Comparison of ENCODE assay signal across 1 cellular context in the genomic region with DNA sequence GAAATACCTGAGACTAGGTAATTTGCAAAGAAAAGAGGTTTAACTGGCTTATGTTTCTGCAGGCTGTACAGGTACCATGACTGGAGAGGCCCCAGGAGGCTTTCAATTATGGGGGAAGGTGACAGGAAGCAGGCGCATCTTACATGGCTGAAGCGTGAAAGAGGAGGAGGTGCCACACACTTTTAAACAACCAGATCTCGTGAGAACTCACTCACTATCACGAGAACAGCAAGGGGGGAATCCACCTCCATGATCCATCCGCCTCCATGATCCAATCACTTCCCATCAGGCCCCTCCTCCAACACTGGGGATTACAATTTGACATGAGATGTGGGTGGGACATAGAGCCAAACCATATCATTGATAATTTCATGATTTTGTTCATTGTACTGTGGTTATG.
TF ChIP-seq lines count a peak whose summit lies in the region.

No MANE protein-coding gene starts in this region.

TF ChIP-seq in GM23338, 12 proteins besides CTCF, POLR2A, EP300 and RAD21 (continued from another document):
- TF ChIP-seq, protein P1, sequence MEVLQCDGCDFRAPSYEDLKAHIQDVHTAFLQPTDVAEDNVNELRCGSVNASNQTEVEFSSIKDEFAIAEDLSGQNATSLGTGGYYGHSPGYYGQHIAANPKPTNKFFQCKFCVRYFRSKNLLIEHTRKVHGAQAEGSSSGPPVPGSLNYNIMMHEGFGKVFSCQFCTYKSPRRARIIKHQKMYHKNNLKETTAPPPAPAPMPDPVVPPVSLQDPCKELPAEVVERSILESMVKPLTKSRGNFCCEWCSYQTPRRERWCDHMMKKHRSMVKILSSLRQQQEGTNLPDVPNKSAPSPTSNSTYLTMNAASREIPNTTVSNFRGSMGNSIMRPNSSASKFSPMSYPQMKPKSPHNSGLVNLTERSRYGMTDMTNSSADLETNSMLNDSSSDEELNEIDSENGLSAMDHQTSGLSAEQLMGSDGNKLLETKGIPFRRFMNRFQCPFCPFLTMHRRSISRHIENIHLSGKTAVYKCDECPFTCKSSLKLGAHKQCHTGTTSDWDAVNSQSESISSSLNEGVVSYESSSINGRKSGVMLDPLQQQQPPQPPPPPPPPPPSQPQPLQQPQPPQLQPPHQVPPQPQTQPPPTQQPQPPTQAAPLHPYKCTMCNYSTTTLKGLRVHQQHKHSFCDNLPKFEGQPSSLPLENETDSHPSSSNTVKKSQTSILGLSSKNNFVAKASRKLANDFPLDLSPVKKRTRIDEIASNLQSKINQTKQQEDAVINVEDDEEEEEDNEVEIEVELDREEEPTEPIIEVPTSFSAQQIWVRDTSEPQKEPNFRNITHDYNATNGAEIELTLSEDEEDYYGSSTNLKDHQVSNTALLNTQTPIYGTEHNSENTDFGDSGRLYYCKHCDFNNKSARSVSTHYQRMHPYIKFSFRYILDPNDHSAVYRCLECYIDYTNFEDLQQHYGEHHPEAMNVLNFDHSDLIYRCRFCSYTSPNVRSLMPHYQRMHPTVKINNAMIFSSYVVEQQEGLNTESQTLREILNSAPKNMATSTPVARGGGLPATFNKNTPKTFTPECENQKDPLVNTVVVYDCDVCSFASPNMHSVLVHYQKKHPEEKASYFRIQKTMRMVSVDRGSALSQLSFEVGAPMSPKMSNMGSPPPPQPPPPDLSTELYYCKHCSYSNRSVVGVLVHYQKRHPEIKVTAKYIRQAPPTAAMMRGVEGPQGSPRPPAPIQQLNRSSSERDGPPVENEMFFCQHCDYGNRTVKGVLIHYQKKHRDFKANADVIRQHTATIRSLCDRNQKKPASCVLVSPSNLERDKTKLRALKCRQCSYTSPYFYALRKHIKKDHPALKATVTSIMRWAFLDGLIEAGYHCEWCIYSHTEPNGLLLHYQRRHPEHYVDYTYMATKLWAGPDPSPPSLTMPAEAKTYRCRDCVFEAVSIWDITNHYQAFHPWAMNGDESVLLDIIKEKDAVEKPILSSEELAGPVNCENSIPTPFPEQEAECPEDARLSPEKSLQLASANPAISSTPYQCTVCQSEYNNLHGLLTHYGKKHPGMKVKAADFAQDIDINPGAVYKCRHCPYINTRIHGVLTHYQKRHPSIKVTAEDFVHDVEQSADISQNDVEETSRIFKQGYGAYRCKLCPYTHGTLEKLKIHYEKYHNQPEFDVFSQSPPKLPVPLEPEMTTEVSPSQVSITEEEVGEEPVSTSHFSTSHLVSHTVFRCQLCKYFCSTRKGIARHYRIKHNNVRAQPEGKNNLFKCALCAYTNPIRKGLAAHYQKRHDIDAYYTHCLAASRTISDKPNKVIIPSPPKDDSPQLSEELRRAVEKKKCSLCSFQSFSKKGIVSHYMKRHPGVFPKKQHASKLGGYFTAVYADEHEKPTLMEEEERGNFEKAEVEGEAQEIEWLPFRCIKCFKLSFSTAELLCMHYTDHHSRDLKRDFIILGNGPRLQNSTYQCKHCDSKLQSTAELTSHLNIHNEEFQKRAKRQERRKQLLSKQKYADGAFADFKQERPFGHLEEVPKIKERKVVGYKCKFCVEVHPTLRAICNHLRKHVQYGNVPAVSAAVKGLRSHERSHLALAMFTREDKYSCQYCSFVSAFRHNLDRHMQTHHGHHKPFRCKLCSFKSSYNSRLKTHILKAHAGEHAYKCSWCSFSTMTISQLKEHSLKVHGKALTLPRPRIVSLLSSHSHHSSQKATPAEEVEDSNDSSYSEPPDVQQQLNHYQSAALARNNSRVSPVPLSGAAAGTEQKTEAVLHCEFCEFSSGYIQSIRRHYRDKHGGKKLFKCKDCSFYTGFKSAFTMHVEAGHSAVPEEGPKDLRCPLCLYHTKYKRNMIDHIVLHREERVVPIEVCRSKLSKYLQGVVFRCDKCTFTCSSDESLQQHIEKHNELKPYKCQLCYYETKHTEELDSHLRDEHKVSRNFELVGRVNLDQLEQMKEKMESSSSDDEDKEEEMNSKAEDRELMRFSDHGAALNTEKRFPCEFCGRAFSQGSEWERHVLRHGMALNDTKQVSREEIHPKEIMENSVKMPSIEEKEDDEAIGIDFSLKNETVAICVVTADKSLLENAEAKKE (CRISPR knock-in tag; IDR thresholded peaks at IDR 0.05), result no peak
- TF ChIP-seq POLR2AphosphoS5 (IDR thresholded peaks at IDR 0.05; ENCODE audit: low read depth), result no peak
- TF ChIP-seq, protein P2, sequence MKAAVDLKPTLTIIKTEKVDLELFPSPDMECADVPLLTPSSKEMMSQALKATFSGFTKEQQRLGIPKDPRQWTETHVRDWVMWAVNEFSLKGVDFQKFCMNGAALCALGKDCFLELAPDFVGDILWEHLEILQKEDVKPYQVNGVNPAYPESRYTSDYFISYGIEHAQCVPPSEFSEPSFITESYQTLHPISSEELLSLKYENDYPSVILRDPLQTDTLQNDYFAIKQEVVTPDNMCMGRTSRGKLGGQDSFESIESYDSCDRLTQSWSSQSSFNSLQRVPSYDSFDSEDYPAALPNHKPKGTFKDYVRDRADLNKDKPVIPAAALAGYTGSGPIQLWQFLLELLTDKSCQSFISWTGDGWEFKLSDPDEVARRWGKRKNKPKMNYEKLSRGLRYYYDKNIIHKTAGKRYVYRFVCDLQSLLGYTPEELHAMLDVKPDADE (IDR thresholded peaks at IDR 0.05), result no peak
- TF ChIP-seq, protein P3, sequence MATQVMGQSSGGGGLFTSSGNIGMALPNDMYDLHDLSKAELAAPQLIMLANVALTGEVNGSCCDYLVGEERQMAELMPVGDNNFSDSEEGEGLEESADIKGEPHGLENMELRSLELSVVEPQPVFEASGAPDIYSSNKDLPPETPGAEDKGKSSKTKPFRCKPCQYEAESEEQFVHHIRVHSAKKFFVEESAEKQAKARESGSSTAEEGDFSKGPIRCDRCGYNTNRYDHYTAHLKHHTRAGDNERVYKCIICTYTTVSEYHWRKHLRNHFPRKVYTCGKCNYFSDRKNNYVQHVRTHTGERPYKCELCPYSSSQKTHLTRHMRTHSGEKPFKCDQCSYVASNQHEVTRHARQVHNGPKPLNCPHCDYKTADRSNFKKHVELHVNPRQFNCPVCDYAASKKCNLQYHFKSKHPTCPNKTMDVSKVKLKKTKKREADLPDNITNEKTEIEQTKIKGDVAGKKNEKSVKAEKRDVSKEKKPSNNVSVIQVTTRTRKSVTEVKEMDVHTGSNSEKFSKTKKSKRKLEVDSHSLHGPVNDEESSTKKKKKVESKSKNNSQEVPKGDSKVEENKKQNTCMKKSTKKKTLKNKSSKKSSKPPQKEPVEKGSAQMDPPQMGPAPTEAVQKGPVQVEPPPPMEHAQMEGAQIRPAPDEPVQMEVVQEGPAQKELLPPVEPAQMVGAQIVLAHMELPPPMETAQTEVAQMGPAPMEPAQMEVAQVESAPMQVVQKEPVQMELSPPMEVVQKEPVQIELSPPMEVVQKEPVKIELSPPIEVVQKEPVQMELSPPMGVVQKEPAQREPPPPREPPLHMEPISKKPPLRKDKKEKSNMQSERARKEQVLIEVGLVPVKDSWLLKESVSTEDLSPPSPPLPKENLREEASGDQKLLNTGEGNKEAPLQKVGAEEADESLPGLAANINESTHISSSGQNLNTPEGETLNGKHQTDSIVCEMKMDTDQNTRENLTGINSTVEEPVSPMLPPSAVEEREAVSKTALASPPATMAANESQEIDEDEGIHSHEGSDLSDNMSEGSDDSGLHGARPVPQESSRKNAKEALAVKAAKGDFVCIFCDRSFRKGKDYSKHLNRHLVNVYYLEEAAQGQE (IDR thresholded peaks at IDR 0.05; ENCODE audit: unreplicated experiment), result no peak
